Comparison of ENCODE assay signal across 25 cellular contexts in genomic region chr15:83512459-83512858, GRCh38.
"Had no signal": no experiment of that assay in that cellular context is flagged by ENCODE, and none has a peak within 500 bp of the region (broad histone marks: within the 10 kb centered on the region; RNA-seq: fewer than 3 reads in every experiment).

No MANE protein-coding gene starts in this region.

- H3K4me1 ChIP-seq: gastrocnemius medialis, left ventricle myocardium inferior, prostate gland, tibial artery had no signal

- DNase-seq: activated CD4-positive, alpha-beta T cell treated with anti-CD3 and anti-CD28 coated beads for 4 hours; activated CD4-positive, alpha-beta T cell treated with anti-CD3 and anti-CD28 coated beads, Interleukin-2, amount 50 U/mL, for 48 hours; activated CD8-positive, alpha-beta memory T cell treated with anti-CD3 and anti-CD28 coated beads, Interleukin-2, amount 50 U/mL, for 4 hours; activated gamma-delta T cell; activated naive CD4-positive, alpha-beta T cell treated with anti-CD3 and anti-CD28 coated beads, Interleukin-2, amount 10 ng/mL, durations not matched to agents 7 days and 5 days; activated naive CD8-positive, alpha-beta T cell treated with anti-CD3 and anti-CD28 coated beads, Interleukin-2, amount 10 ng/mL, durations not matched to agents 7 days and 5 days; activated T-cell treated with anti-CD3 and anti-CD28 coated beads, Interleukin-2, amount 50 U/mL, for 24 hours; central memory CD4-positive, alpha-beta T cell; dermis blood vessel endothelial cell; effector CD8-positive, alpha-beta T cell; gastrocnemius medialis; glutamatergic neuron; immature natural killer cell; left ventricle myocardium inferior; mucosa of descending colon; ovary; retina; stimulated activated CD4-positive, alpha-beta T cell treated with anti-CD3 and anti-CD28 coated beads, Interleukin-12 subunit alpha, Interleukin-12 subunit beta, amount 100 ng/mL, for 4 hours; stimulated activated CD4-positive, alpha-beta T cell treated with anti-CD3 and anti-CD28 coated beads, Interleukin-4, amount 100 ng/mL, for 1 hour; T-helper 1 cell; tibial artery had no signal

- H3K4me3 ChIP-seq: gastrocnemius medialis, left ventricle myocardium inferior, lung, mucosa of descending colon, ovary, prostate gland, skin epidermis, tibial artery had no signal

- H3K36me3 ChIP-seq: gastrocnemius medialis, left ventricle myocardium inferior, neutrophil, ovary, prostate gland, tibial artery had no signal

- H3K9me3 ChIP-seq: gastrocnemius medialis, left ventricle myocardium inferior, mucosa of descending colon, neutrophil, ovary, prostate gland, tibial artery had no signal

- H3K27ac ChIP-seq: gastrocnemius medialis, left ventricle myocardium inferior, neutrophil, ovary, prostate gland, skin epidermis, tibial artery had no signal

- H3K27me3 ChIP-seq: neutrophil, ovary, tibial artery had no signal
